16 cellular contexts compared by ENCODE assay signal in the genomic region with DNA sequence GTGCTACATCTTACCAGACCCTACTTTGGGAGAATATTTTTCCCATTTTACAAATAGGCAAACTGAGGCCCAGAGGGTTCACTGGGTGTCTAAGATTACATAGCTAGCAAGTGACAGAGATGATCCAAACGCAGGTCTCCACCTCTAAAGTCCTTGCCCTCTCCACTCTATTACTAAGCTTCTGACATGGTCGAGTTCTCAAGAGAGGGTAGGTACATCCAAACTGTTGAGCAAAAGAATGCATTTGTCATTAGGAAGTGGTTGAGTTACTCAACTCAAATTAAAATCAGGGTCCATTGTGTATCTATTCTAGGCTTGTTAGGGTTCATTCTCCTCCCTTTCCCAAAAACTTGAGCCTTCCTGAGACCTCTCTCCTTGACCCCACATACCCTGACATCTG.
DNase-seq lines count a peak whose midpoint lies in the region; TF ChIP-seq lines count a peak whose summit lies in the region.
"Had no signal": no experiment of that assay in that cellular context is flagged by ENCODE, and none has a peak within 500 bp of the region (broad histone marks: within the 10 kb centered on the region; RNA-seq: fewer than 3 reads in every experiment).

No MANE protein-coding gene starts in this region.

- no peak overlapping the region for H3K4me3 ChIP-seq in SJSA1
- H3K4me3 ChIP-seq in foreskin fibroblast (ENCODE audit: low read depth in 1 of 2, low read length in 2 of 2) = no peak overlapping the region
- H3K4me3 ChIP-seq: A549; BLaER1 treated with 17β-estradiol and CSF1 and Interleukin-3, amounts not matched to agents 10 nM and 100 nM; HAP-1 had no signal

- no peak overlapping the region for H3K4me3 Mint-ChIP-seq in glutamatergic neuron (ENCODE audit: unreplicated experiment)
- H3K4me3 Mint-ChIP-seq: CD4-positive, CD25-positive, alpha-beta regulatory T cell had no signal

- no peaks in the 10 kb centered on the region for H3K27me3 Mint-ChIP-seq in glutamatergic neuron (ENCODE audit: unreplicated experiment)
- H3K27me3 Mint-ChIP-seq: CD4-positive, CD25-positive, alpha-beta regulatory T cell had no signal

- peaks cover 66% of the 10 kb centered on the region for H3K4me1 ChIP-seq in SJSA1 (replicated peaks)
- H3K4me1 ChIP-seq: A549; BLaER1 treated with 17β-estradiol and CSF1 and Interleukin-3, amounts not matched to agents 10 nM and 100 nM had no signal

- H3K36me3 Mint-ChIP-seq in glutamatergic neuron (ENCODE audit: unreplicated experiment) = no peaks in the 10 kb centered on the region
- H3K36me3 Mint-ChIP-seq: CD4-positive, CD25-positive, alpha-beta regulatory T cell had no signal

- H3K4me1 Mint-ChIP-seq in glutamatergic neuron (ENCODE audit: low read depth, unreplicated experiment) = no peaks in the 10 kb centered on the region
- H3K4me1 Mint-ChIP-seq: CD4-positive, CD25-positive, alpha-beta regulatory T cell had no signal

- H3K9me3 Mint-ChIP-seq in glutamatergic neuron (ENCODE audit: unreplicated experiment) = no peaks in the 10 kb centered on the region

- peak; percentile 57 for DNase-seq in ELR (ENCODE audit: low read depth)
- DNase-seq in SJSA1 (ENCODE audit: low read depth in 1 of 2, low spot score in 2 of 2) = no peak
- peak; percentile 61 to 77 for DNase-seq in foreskin fibroblast
- no peak for DNase-seq in glutamatergic neuron
- DNase-seq in activated CD4-positive, alpha-beta T cell treated with anti-CD3 and anti-CD28 coated beads for 48 hours = no peak
- no peak for DNase-seq in T-helper 9 cell
- DNase-seq in HT-29 (ENCODE audit: low spot score) = no peak
- DNase-seq: AML-193; Calu3; CD4-positive, CD25-positive, alpha-beta regulatory T cell; DMS 273 treated with DMSO at 0.1 percent for 48 hours; GDM1; KBM-7 had no signal

- no peaks in the 10 kb centered on the region for H3K36me3 ChIP-seq in SJSA1
- H3K36me3 ChIP-seq: BLaER1 treated with 17β-estradiol and CSF1 and Interleukin-3, amounts not matched to agents 10 nM and 100 nM; HAP-1 had no signal

- no peak overlapping the region for H3K27ac Mint-ChIP-seq in glutamatergic neuron (ENCODE audit: unreplicated experiment)

- 0 out of 2 replicates have a peak overlapping the region, but pooled peaks have one; percentile 11 for H3K27ac ChIP-seq in SJSA1
- H3K27ac ChIP-seq: A549; BLaER1 treated with 17β-estradiol and CSF1 and Interleukin-3, amounts not matched to agents 10 nM and 100 nM had no signal

- H3K27me3 ChIP-seq in SJSA1 (replicated peaks) = no peaks in the 10 kb centered on the region
- H3K27me3 ChIP-seq: BLaER1 treated with 17β-estradiol and CSF1 and Interleukin-3, amounts not matched to agents 10 nM and 100 nM had no signal

- TF ChIP-seq CTCF in foreskin fibroblast (IDR thresholded peaks at IDR 0.05; ENCODE audit: low read depth, low read length) (no peak), glutamatergic neuron (IDR thresholded peaks at IDR 0.05; ENCODE audit: partially characterized antibody, unreplicated experiment) (no peak)

- H3K9me3 ChIP-seq in SJSA1 (replicated peaks) = no peaks in the 10 kb centered on the region
- H3K9me3 ChIP-seq: A549; BLaER1 treated with 17β-estradiol and CSF1 and Interleukin-3, amounts not matched to agents 10 nM and 100 nM; HAP-1 had no signal

Comparison
In these comparisons a context has a peak if more than half of its experiments do, and no peak if none do; other contexts are left out.
1. DNase-seq: peak in ELR (single experiment) and foreskin fibroblast (2 of 2); none in SJSA1 (0 of 2), glutamatergic neuron (single experiment), activated CD4-positive, alpha-beta T cell treated with anti-CD3 and anti-CD28 coated beads for 48 hours (single experiment), T-helper 9 cell (single experiment) and HT-29 (single experiment).